Comparison of ENCODE assay signal across 1 cellular context in the genomic region with DNA sequence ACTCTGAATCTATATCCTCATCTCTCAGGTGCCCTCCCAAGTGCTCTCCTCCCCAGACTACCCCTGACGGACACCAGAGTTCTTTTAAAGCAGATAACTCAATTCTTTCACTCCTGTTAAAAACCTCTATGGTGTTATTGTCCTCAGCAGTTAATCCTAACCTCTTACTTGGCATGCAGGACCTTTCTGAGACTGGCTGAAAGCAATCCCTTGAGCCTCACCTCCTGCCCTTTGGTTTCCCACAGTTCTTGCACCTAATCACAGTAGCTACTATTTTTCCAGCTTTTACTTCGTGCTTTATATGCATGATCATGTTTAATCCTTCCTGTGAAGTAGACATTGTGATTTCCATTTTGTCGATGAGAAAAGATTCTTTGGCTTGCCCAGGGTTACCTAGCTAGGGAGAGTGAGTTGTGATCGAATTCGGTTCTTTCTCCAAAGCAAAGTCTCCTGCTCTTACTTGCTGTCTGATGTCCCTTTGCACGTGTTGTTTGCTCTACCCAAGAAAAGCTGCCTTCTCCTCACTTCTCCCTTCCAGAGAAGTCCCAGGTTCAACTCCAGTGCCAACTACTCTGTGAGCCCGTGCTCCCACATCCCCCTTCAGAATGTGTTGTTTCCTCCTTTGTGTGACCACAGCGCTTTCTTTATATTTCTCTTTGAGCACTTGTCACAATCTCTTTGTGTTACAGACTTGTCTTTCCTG.
TF ChIP-seq lines count a peak whose summit lies in the region.

No MANE protein-coding gene starts in this region.

TF ChIP-seq in IMR-90, 13 proteins besides CTCF, POLR2A, EP300 and RAD21 (continued from another document):
- TF ChIP-seq, protein P1, sequence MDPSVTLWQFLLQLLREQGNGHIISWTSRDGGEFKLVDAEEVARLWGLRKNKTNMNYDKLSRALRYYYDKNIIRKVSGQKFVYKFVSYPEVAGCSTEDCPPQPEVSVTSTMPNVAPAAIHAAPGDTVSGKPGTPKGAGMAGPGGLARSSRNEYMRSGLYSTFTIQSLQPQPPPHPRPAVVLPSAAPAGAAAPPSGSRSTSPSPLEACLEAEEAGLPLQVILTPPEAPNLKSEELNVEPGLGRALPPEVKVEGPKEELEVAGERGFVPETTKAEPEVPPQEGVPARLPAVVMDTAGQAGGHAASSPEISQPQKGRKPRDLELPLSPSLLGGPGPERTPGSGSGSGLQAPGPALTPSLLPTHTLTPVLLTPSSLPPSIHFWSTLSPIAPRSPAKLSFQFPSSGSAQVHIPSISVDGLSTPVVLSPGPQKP (IDR thresholded peaks at IDR 0.05; ENCODE audit: borderline replicate concordance, low read depth, low read length) = no peak
- no peak for TF ChIP-seq NFE2L2 (IDR thresholded peaks at IDR 0.05; ENCODE audit: low read depth, low read length)
- no peak for TF ChIP-seq CHD1 (IDR thresholded peaks at IDR 0.05; ENCODE audit: low read depth, low read length)
- TF ChIP-seq RCOR1 (IDR thresholded peaks at IDR 0.05; ENCODE audit: insufficient replicate concordance, low read length) = no peak
- no peak for TF ChIP-seq RFX5 (IDR thresholded peaks at IDR 0.05; ENCODE audit: low read depth, low read length)
- no peak for TF ChIP-seq MAZ (IDR thresholded peaks at IDR 0.05; ENCODE audit: borderline replicate concordance, low read depth, low read length)
